In genomic region chr12:82746668-82747067, GRCh38 we compare ENCODE assay signal across 17 cellular contexts. TPM values are rescaled to one million over a fixed set of nuclear protein-coding genes. Genes with fewer than 3 reads are reported as not detected.
DNase-seq lines count a peak whose midpoint lies in the region; ATAC-seq and TF ChIP-seq lines count a peak whose summit lies in the region.
"Had no signal": no experiment of that assay in that cellular context is flagged by ENCODE, and none has a peak within 500 bp of the region (broad histone marks: within the 10 kb centered on the region; RNA-seq: fewer than 3 reads in every experiment).

No MANE protein-coding gene starts in this region.

- H3K9me3 Mint-ChIP-seq in MCF 10A (ENCODE audit: unreplicated experiment): no peaks in the 10 kb centered on the region

- POLR2A ChIA-PET in MCF 10A (lab: Yijun Ruan, JAX): interaction anchor here (0.7 kb wide), 1 partner anchor 9 kb away, joined by 3 read pairs; no protein-coding TSS in a partner anchor

- no peaks in the 10 kb centered on the region for H3K79me2 ChIP-seq in mammary epithelial cell (ENCODE audit: insufficient read depth, low read length)

- H3K27ac Mint-ChIP-seq in MCF 10A (ENCODE audit: low read depth, unreplicated experiment): peak overlapping the region; percentile 54

- dilution Hi-C loops in mammary epithelial cell (cut with HindIII; ENCODE audit: low sequenced_read_pairs): no loop called here

- no peak for DNase-seq in MCF 10A (ENCODE audit: unreplicated experiment)
- DNase-seq in mammary epithelial cell: no peak
- DNase-seq in SK-MEL-5 (ENCODE audit: low read depth, low spot score): peak; percentile 25
- DNase-seq in kidney tubule cell (ENCODE audit: low spot score): peak; percentile 52
- peak; percentile 22 to 26 for DNase-seq in thyroid gland
- no peak for DNase-seq in NCI-H2081 treated with DMSO at 0.1 percent for 48 hours (lab: John Stamatoyannopoulos, UW)
- DNase-seq: DMS 273 treated with DMSO at 0.1 percent for 48 hours, IMR-90, Karpas-422, NCI-H1105 treated with DMSO at 0.1 percent for 48 hours, NCI-H187, NCI-H2171 treated with DMSO at 0.1 percent for 48 hours, NCI-H446 treated with DMSO at 0.1 percent for 48 hours, NCI-H82 had no signal

- H3K36me3 Mint-ChIP-seq in MCF 10A (ENCODE audit: insufficient read depth, unreplicated experiment): no peaks in the 10 kb centered on the region

- TF ChIP-seq CTCF in MCF 10A (IDR thresholded peaks at IDR 0.05; ENCODE audit: unreplicated experiment) (no peak), mammary epithelial cell (conservative IDR thresholded peaks at IDR 0.05 in 1 of 2, IDR thresholded peaks at IDR 0.05 in 1 of 2; ENCODE audit: extremely low read depth in 1 of 2, insufficient read depth in 1 of 2, low read depth in 1 of 2, low read length in 2 of 2) (no peak), thyroid gland (IDR thresholded peaks at IDR 0.05) (no peak)

- H3K27me3 ChIP-seq in mammary epithelial cell (ENCODE audit: insufficient read depth, low read length) (no peaks in the 10 kb centered on the region), thyroid gland (no peaks in the 10 kb centered on the region)
- H3K27me3 ChIP-seq: BLaER1 treated with 17β-estradiol and CSF1 and Interleukin-3, amounts not matched to agents 10 nM and 100 nM had no signal

- ATAC-seq in HG03520 (IDR thresholded peaks at IDR 0.05; ENCODE audit: unreplicated experiment): no peak
- no peak for ATAC-seq in HG03460 (IDR thresholded peaks at IDR 0.05; ENCODE audit: unreplicated experiment)

- H3K9ac ChIP-seq in mammary epithelial cell (ENCODE audit: insufficient read depth, low read length): no peak overlapping the region
- H3K9ac ChIP-seq: BLaER1 treated with 17β-estradiol and CSF1 and Interleukin-3, amounts not matched to agents 10 nM and 100 nM had no signal

- no peaks in the 10 kb centered on the region for H3K27me3 Mint-ChIP-seq in MCF 10A (ENCODE audit: insufficient read depth, unreplicated experiment)

- CTCF ChIA-PET in MCF 10A (lab: Yijun Ruan, JAX): interaction anchor here (1.0 kb wide), 1 partner anchor 78 kb away, joined by 4 read pairs; no protein-coding TSS in a partner anchor
- CTCF ChIA-PET in mammary epithelial cell (lab: Charles Lee; ENCODE audit: low non-redundant PET): no interaction called here

- H3K4me1 ChIP-seq in mammary epithelial cell (ENCODE audit: insufficient read depth, low read length): no peaks in the 10 kb centered on the region
- peaks cover 19 to 21% of the 10 kb centered on the region in 2 donors for H3K4me1 ChIP-seq in thyroid gland
- H3K4me1 ChIP-seq: BLaER1 treated with 17β-estradiol and CSF1 and Interleukin-3, amounts not matched to agents 10 nM and 100 nM had no signal

- no peaks in the 10 kb centered on the region for H3K4me1 Mint-ChIP-seq in MCF 10A (ENCODE audit: insufficient read depth, unreplicated experiment)

- H3K9me3 ChIP-seq in mammary epithelial cell (replicated peaks; ENCODE audit: insufficient read depth, low read length) (no peaks in the 10 kb centered on the region), thyroid gland (no peaks in the 10 kb centered on the region)
- H3K9me3 ChIP-seq: BLaER1 treated with 17β-estradiol and CSF1 and Interleukin-3, amounts not matched to agents 10 nM and 100 nM had no signal

- no peak overlapping the region for H2AFZ ChIP-seq in mammary epithelial cell (ENCODE audit: low read depth, low read length)

- 88% methylated on average over 2 of the region's 2 CpGs for WGBS in mammary epithelial cell (ENCODE audit: low coverage, missing lambda C conversion rate)
- WGBS in thyroid gland, 2 donors: 43 to 47% methylated on average over 2 of the region's 2 CpGs

- H3K27ac ChIP-seq in mammary epithelial cell (ENCODE audit: insufficient read depth, low read depth, low read length) (no peak overlapping the region), thyroid gland (no peak overlapping the region)
- H3K27ac ChIP-seq: BLaER1 treated with 17β-estradiol and CSF1 and Interleukin-3, amounts not matched to agents 10 nM and 100 nM had no signal

- H4K20me1 ChIP-seq in mammary epithelial cell (ENCODE audit: insufficient read depth, low read length): no peaks in the 10 kb centered on the region
- H4K20me1 ChIP-seq: BLaER1 treated with 17β-estradiol and CSF1 and Interleukin-3, amounts not matched to agents 10 nM and 100 nM had no signal

- H3K4me3 ChIP-seq in mammary epithelial cell (replicated peaks in 1 of 3; ENCODE audit: insufficient read depth in 1 of 3, low read depth in 2 of 3, low read length in 3 of 3) (no peak overlapping the region), thyroid gland (replicated peaks in 1 of 3) (no peak overlapping the region)
- H3K4me3 ChIP-seq: BLaER1 treated with 17β-estradiol and CSF1 and Interleukin-3, amounts not matched to agents 10 nM and 100 nM had no signal

- H3K4me2 ChIP-seq in mammary epithelial cell (ENCODE audit: insufficient read depth, low read depth, low read length): no peak overlapping the region
- H3K4me2 ChIP-seq: BLaER1 treated with 17β-estradiol and CSF1 and Interleukin-3, amounts not matched to agents 10 nM and 100 nM had no signal

- H3K36me3 ChIP-seq in mammary epithelial cell (ENCODE audit: insufficient read depth, low read length): no peaks in the 10 kb centered on the region
- H3K36me3 ChIP-seq in thyroid gland: no peaks in the 10 kb centered on the region
- H3K36me3 ChIP-seq: BLaER1 treated with 17β-estradiol and CSF1 and Interleukin-3, amounts not matched to agents 10 nM and 100 nM had no signal

- intact Hi-C loops in MCF 10A (cut with micrococcal nuclease): no loop called here
- intact Hi-C loops in mammary epithelial cell (cut with micrococcal nuclease): no loop called here
- intact Hi-C loops in thyroid gland (cut with DNase I): no loop called here

- in situ Hi-C loops in mammary epithelial cell (cut with MboI; ENCODE audit: low sequenced_read_pairs in 2 of 2) (no loop called here), SK-MEL-5 (cut with HindIII; ENCODE audit: low pct_unique_long_range_greater_than_20kb, low sequenced_read_pairs) (no loop called here)

- BruUV-seq in MCF 10A (replicated peaks; lab: Mats Ljungman, UMichigan) (no TSS peak), mammary epithelial cell (replicated peaks; lab: Mats Ljungman, UMichigan) (no TSS peak)

- H3K4me3 Mint-ChIP-seq in MCF 10A (ENCODE audit: unreplicated experiment): no peak overlapping the region

- TF ChIP-seq POLR2A in thyroid gland (IDR thresholded peaks at IDR 0.05): no peak

RNA-seq across cellular contexts. Expression of gene TMTC2, which starts 60.0 kb away (rescaled TPM):
- 1.7 and 2.0 TPM in 2 replicates for total RNA-seq in MCF 10A (2022)
- total RNA-seq in mammary epithelial cell: 10 to 100 TPM in 1 of 2 donors, 1 to 10 TPM in 1; 7.3 to 23.8 TPM
- 2.7 TPM for polyA plus RNA-seq in mammary epithelial cell
- 17.6 TPM for polyA minus RNA-seq in mammary epithelial cell
- 17.3 and 17.8 TPM in 2 replicates for total RNA-seq in SK-MEL-5 (2014; rRNA removed; shearing (Covaris generic))
- polyA plus RNA-seq in SK-MEL-5 (2015; cell fraction: cytosol; rRNA removed): 36.6 and 46.4 TPM in 2 replicates
- 64.9 and 99.8 TPM in 2 replicates for polyA plus RNA-seq in SK-MEL-5 (2015; cell fraction: nucleus; rRNA removed)
- total RNA-seq in thyroid gland: 10 to 100 TPM; 18.8 to 30.7 (median 21.0) TPM

Comparison
In these comparisons a context has a peak if more than half of its experiments do, and no peak if none do; other contexts are left out.
1. DNase-seq: peak in SK-MEL-5 (single experiment), kidney tubule cell (single experiment) and thyroid gland (2 of 2); none in MCF 10A (single experiment), mammary epithelial cell (single experiment) and NCI-H2081 treated with DMSO at 0.1 percent for 48 hours (single experiment).